In the genomic region with DNA sequence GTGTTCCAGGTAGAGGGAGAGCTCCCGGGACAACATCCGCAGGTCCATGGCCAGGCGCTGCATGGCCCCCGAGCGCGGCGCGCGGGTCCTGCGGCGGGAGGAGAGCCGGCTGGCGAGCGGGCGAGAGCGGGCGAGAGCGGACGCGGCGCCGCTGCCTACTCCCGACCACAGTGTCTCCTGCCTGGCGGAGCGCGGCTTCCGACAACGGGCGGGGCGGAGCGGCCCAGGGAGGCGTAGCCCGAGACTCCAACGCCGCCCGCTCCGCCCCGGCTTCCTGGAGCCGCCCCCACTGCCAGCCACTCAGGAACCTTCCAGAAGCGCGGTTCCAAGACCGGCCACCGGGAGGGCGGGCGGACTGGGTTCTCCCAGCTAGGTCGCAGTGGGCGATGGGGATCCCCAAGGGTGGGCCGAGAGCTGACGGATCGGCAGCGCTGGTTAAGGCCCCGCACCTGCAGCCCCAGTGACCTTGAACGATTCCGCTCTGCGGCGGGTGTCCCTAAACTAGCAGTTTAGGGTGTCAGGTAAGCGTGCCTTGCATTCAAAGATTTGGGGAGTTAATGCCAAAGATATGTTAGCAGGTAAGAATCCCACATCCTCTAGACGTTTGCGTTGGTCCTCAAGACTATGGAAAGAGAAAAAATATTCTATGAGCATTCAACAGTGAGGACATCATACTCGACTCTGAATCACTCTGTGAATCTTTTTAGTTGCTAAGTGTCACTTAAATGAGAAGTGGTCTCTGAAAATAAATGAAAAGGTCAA, we compare ENCODE assay signal across 1 cellular context.
TF ChIP-seq lines count a peak whose summit lies in the region.

A gene with protein sequence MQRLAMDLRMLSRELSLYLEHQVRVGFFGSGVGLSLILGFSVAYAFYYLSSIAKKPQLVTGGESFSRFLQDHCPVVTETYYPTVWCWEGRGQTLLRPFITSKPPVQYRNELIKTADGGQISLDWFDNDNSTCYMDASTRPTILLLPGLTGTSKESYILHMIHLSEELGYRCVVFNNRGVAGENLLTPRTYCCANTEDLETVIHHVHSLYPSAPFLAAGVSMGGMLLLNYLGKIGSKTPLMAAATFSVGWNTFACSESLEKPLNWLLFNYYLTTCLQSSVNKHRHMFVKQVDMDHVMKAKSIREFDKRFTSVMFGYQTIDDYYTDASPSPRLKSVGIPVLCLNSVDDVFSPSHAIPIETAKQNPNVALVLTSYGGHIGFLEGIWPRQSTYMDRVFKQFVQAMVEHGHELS (minus strand): TSS at position 172 of the 762 bp plus-strand sequence. CDS start 109 bp downstream, at position 63.

TF ChIP-seq in K562, 482 proteins besides CTCF, POLR2A, EP300 and RAD21 (continued from another document and continues in another):
- TF ChIP-seq CXXC5 (CRISPR knock-in tag; IDR thresholded peaks at IDR 0.05) (peak; percentile 86), ESRRB (CRISPR knock-in tag; IDR thresholded peaks at IDR 0.05; ENCODE audit: borderline replicate concordance) (no peak), POLR3G (IDR thresholded peaks at IDR 0.05; ENCODE audit: extremely low read depth, insufficient read length, insufficient replicate concordance) (no peak), MCM2 (IDR thresholded peaks at IDR 0.05; ENCODE audit: low read depth) (no peak), NEUROD1 (IDR thresholded peaks at IDR 0.05; ENCODE audit: borderline replicate concordance, low read depth, low read length, partially characterized antibody) (peak; percentile 32), HCFC1 (IDR thresholded peaks at IDR 0.05; ENCODE audit: low read depth, low read length) (no peak), ZNF830 (CRISPR knock-in tag; IDR thresholded peaks at IDR 0.05) (no peak), C11orf30 (IDR thresholded peaks at IDR 0.05; ENCODE audit: low read depth) (no peak), CBFB (CRISPR knock-in tag; IDR thresholded peaks at IDR 0.05) (no peak), RNF2 (IDR thresholded peaks at IDR 0.05) (no peak), RBM25 (IDR thresholded peaks at IDR 0.05; ENCODE audit: low read depth, low read length, severe bottlenecking) (no peak), BRD9 (IDR thresholded peaks at IDR 0.05; ENCODE audit: low read depth, partially characterized antibody) (peak; percentile 32), TCF7L2 (IDR thresholded peaks at IDR 0.05; ENCODE audit: low read depth, low read length) (no peak), RHOXF2B (CRISPR knock-in tag; conservative IDR thresholded peaks at IDR 0.05) (no peak), HLTF (IDR thresholded peaks at IDR 0.05) (no peak), BRF1 (IDR thresholded peaks at IDR 0.05; ENCODE audit: borderline replicate concordance, extremely low read depth, insufficient read length) (no peak), ATF1 (CRISPR knock-in tag; IDR thresholded peaks at IDR 0.05) (no peak), ATF1 (tag; IDR thresholded peaks at IDR 0.05) (0 out of 2 replicates have a peak, but pooled peaks have one; percentile 33), SMAD3 (CRISPR knock-in tag; conservative IDR thresholded peaks at IDR 0.05) (no peak), MBD2 (IDR thresholded peaks at IDR 0.05; ENCODE audit: borderline replicate concordance, low read depth) (0 out of 2 replicates have a peak, but pooled peaks have one; percentile 24), TAL1 (IDR thresholded peaks at IDR 0.05) (no peak), POLR2AphosphoS2 (IDR thresholded peaks at IDR 0.05; ENCODE audit: low read length) (no peak), CBX1 (IDR thresholded peaks at IDR 0.05; ENCODE audit: low read depth) (no peak), SP1 (CRISPR knock-in tag; IDR thresholded peaks at IDR 0.05) (peak; percentile 62), ZNF707 (CRISPR knock-in tag; conservative IDR thresholded peaks at IDR 0.05) (no peak), SRF (CRISPR knock-in tag; IDR thresholded peaks at IDR 0.05) (peak in 1 of 2 experiments; percentile 88; a peak in 2 of 4 replicates), KAT8 (IDR thresholded peaks at IDR 0.05; ENCODE audit: low read depth) (no peak), CHD1 (IDR thresholded peaks at IDR 0.05; ENCODE audit: low read length) (no peak), RUNX1 (IDR thresholded peaks at IDR 0.05; ENCODE audit: low read depth) (no peak), TFAM (CRISPR knock-in tag; conservative IDR thresholded peaks at IDR 0.05) (no peak)
- TF ChIP-seq, protein P1, sequence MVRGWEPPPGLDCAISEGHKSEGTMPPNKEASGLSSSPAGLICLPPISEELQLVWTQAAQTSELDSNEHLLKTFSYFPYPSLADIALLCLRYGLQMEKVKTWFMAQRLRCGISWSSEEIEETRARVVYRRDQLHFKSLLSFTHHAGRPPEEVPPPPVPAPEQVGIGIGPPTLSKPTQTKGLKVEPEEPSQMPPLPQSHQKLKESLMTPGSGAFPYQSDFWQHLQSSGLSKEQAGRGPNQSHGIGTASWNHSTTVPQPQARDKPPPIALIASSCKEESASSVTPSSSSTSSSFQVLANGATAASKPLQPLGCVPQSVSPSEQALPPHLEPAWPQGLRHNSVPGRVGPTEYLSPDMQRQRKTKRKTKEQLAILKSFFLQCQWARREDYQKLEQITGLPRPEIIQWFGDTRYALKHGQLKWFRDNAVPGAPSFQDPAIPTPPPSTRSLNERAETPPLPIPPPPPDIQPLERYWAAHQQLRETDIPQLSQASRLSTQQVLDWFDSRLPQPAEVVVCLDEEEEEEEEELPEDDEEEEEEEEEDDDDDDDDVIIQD (CRISPR knock-in tag; IDR thresholded peaks at IDR 0.05) = no peak
- TF ChIP-seq, protein P2, sequence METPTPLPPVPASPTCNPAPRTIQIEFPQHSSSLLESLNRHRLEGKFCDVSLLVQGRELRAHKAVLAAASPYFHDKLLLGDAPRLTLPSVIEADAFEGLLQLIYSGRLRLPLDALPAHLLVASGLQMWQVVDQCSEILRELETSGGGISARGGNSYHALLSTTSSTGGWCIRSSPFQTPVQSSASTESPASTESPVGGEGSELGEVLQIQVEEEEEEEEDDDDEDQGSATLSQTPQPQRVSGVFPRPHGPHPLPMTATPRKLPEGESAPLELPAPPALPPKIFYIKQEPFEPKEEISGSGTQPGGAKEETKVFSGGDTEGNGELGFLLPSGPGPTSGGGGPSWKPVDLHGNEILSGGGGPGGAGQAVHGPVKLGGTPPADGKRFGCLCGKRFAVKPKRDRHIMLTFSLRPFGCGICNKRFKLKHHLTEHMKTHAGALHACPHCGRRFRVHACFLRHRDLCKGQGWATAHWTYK (CRISPR knock-in tag; IDR thresholded peaks at IDR 0.05) = no peak
- TF ChIP-seq, protein P3, sequence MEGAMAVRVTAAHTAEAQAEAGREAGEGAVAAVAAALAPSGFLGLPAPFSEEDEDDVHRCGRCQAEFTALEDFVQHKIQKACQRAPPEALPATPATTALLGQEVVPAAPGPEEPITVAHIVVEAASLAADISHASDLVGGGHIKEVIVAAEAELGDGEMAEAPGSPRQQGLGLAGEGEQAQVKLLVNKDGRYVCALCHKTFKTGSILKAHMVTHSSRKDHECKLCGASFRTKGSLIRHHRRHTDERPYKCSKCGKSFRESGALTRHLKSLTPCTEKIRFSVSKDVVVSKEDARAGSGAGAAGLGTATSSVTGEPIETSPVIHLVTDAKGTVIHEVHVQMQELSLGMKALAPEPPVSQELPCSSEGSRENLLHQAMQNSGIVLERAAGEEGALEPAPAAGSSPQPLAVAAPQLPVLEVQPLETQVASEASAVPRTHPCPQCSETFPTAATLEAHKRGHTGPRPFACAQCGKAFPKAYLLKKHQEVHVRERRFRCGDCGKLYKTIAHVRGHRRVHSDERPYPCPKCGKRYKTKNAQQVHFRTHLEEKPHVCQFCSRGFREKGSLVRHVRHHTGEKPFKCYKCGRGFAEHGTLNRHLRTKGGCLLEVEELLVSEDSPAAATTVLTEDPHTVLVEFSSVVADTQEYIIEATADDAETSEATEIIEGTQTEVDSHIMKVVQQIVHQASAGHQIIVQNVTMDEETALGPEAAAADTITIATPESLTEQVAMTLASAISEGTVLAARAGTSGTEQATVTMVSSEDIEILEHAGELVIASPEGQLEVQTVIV (CRISPR knock-in tag; IDR thresholded peaks at IDR 0.05; ENCODE audit: borderline replicate concordance) = no peak
- TF ChIP-seq, protein P4, sequence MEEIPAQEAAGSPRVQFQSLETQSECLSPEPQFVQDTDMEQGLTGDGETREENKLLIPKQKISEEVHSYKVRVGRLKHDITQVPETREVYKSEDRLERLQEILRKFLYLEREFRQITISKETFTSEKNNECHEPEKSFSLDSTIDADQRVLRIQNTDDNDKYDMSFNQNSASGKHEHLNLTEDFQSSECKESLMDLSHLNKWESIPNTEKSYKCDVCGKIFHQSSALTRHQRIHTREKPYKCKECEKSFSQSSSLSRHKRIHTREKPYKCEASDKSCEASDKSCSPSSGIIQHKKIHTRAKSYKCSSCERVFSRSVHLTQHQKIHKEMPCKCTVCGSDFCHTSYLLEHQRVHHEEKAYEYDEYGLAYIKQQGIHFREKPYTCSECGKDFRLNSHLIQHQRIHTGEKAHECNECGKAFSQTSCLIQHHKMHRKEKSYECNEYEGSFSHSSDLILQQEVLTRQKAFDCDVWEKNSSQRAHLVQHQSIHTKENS (CRISPR knock-in tag; IDR thresholded peaks at IDR 0.05) = no peak
- TF ChIP-seq, protein P5, sequence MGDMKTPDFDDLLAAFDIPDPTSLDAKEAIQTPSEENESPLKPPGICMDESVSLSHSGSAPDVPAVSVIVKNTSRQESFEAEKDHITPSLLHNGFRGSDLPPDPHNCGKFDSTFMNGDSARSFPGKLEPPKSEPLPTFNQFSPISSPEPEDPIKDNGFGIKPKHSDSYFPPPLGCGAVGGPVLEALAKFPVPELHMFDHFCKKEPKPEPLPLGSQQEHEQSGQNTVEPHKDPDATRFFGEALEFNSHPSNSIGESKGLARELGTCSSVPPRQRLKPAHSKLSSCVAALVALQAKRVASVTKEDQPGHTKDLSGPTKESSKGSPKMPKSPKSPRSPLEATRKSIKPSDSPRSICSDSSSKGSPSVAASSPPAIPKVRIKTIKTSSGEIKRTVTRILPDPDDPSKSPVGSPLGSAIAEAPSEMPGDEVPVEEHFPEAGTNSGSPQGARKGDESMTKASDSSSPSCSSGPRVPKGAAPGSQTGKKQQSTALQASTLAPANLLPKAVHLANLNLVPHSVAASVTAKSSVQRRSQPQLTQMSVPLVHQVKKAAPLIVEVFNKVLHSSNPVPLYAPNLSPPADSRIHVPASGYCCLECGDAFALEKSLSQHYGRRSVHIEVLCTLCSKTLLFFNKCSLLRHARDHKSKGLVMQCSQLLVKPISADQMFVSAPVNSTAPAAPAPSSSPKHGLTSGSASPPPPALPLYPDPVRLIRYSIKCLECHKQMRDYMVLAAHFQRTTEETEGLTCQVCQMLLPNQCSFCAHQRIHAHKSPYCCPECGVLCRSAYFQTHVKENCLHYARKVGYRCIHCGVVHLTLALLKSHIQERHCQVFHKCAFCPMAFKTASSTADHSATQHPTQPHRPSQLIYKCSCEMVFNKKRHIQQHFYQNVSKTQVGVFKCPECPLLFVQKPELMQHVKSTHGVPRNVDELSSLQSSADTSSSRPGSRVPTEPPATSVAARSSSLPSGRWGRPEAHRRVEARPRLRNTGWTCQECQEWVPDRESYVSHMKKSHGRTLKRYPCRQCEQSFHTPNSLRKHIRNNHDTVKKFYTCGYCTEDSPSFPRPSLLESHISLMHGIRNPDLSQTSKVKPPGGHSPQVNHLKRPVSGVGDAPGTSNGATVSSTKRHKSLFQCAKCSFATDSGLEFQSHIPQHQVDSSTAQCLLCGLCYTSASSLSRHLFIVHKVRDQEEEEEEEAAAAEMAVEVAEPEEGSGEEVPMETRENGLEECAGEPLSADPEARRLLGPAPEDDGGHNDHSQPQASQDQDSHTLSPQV (IDR thresholded peaks at IDR 0.05) = no peak
- TF ChIP-seq, protein P6, sequence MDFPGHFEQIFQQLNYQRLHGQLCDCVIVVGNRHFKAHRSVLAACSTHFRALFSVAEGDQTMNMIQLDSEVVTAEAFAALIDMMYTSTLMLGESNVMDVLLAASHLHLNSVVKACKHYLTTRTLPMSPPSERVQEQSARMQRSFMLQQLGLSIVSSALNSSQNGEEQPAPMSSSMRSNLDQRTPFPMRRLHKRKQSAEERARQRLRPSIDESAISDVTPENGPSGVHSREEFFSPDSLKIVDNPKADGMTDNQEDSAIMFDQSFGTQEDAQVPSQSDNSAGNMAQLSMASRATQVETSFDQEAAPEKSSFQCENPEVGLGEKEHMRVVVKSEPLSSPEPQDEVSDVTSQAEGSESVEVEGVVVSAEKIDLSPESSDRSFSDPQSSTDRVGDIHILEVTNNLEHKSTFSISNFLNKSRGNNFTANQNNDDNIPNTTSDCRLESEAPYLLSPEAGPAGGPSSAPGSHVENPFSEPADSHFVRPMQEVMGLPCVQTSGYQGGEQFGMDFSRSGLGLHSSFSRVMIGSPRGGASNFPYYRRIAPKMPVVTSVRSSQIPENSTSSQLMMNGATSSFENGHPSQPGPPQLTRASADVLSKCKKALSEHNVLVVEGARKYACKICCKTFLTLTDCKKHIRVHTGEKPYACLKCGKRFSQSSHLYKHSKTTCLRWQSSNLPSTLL (IDR thresholded peaks at IDR 0.05) = no peak
- TF ChIP-seq, protein P7, sequence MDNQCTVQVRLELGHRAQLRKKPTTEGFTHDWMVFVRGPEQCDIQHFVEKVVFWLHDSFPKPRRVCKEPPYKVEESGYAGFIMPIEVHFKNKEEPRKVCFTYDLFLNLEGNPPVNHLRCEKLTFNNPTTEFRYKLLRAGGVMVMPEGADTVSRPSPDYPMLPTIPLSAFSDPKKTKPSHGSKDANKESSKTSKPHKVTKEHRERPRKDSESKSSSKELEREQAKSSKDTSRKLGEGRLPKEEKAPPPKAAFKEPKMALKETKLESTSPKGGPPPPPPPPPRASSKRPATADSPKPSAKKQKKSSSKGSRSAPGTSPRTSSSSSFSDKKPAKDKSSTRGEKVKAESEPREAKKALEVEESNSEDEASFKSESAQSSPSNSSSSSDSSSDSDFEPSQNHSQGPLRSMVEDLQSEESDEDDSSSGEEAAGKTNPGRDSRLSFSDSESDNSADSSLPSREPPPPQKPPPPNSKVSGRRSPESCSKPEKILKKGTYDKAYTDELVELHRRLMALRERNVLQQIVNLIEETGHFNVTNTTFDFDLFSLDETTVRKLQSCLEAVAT (IDR thresholded peaks at IDR 0.05) = 0 out of 4 replicates have a peak, but pooled peaks of 1 of the 2 experiments have one; percentile 14
- TF ChIP-seq, protein P8, sequence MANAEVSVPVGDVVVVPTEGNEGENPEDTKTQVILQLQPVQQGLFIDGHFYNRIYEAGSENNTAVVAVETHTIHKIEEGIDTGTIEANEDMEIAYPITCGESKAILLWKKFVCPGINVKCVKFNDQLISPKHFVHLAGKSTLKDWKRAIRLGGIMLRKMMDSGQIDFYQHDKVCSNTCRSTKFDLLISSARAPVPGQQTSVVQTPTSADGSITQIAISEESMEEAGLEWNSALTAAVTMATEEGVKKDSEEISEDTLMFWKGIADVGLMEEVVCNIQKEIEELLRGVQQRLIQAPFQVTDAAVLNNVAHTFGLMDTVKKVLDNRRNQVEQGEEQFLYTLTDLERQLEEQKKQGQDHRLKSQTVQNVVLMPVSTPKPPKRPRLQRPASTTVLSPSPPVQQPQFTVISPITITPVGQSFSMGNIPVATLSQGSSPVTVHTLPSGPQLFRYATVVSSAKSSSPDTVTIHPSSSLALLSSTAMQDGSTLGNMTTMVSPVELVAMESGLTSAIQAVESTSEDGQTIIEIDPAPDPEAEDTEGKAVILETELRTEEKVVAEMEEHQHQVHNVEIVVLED (CRISPR knock-in tag; IDR thresholded peaks at IDR 0.05) = peak; percentile 14; the same call in 1 of the 2 replicates
